27 cellular contexts compared by ENCODE assay signal in genomic region chr3:73683706-73684105, GRCh38. TPM values are rescaled to one million over a fixed set of nuclear protein-coding genes. Genes with fewer than 3 reads are reported as not detected.
"Had no signal": no experiment of that assay in that cellular context is flagged by ENCODE, and none has a peak within 500 bp of the region (broad histone marks: within the 10 kb centered on the region; RNA-seq: fewer than 3 reads in every experiment).

No MANE protein-coding gene starts in this region.

- H3K4me1 ChIP-seq: pancreas, right lobe of liver, suprapubic skin had no signal

- H3K27ac Mint-ChIP-seq: activated B cell treated with CpG ODN at 0.5 μM for 24 hours; activated CD4-positive, alpha-beta memory T cell treated with anti-CD3 and anti-CD28 coated beads for 36 hours; activated naive CD8-positive, alpha-beta T cell treated with anti-CD3 and anti-CD28 coated beads for 36 hours; activated T-helper 1 cell treated with anti-CD3 and anti-CD28 coated beads, Interleukin-12 subunit alpha, Interleukin-12 subunit beta, Interleukin-2, Interleukin-4 antibody, amounts not matched to agents 30 ng/mL and 10 ng/mL and 1 ng/mL, durations not matched to agents 14 hours and 24 hours and 36 hours; stimulated activated naive CD8-positive, alpha-beta T cell treated with anti-CD3 and anti-CD28 coated beads, Interleukin-15, amount 100 ng/mL, for 72 hours; type B pancreatic cell had no signal

- H3K4me3 ChIP-seq: esophagus squamous epithelium, pancreas, right lobe of liver, suprapubic skin had no signal

- H3K36me3 Mint-ChIP-seq: activated CD4-positive, alpha-beta memory T cell treated with anti-CD3 and anti-CD28 coated beads for 36 hours; activated naive CD8-positive, alpha-beta T cell treated with anti-CD3 and anti-CD28 coated beads for 36 hours; naive B cell; type B pancreatic cell had no signal

- H3K9me3 ChIP-seq: esophagus squamous epithelium, neutrophil, pancreas, right lobe of liver, suprapubic skin had no signal

- H3K27ac ChIP-seq: neutrophil, pancreas, right lobe of liver, suprapubic skin had no signal

- H3K4me1 Mint-ChIP-seq: activated B cell treated with CpG ODN at 0.5 μM for 24 hours; activated naive CD8-positive, alpha-beta T cell treated with anti-CD3 and anti-CD28 coated beads for 36 hours; naive B cell; stimulated activated naive CD8-positive, alpha-beta T cell treated with anti-CD3 and anti-CD28 coated beads, Interleukin-15, amount 100 ng/mL, for 72 hours had no signal

- H3K4me3 Mint-ChIP-seq: activated B cell treated with CpG ODN at 0.5 μM for 24 hours; activated CD4-positive, alpha-beta memory T cell treated with anti-CD3 and anti-CD28 coated beads for 36 hours; activated naive CD8-positive, alpha-beta T cell treated with anti-CD3 and anti-CD28 coated beads for 36 hours; activated T-helper 1 cell treated with anti-CD3 and anti-CD28 coated beads, Interleukin-12 subunit alpha, Interleukin-12 subunit beta, Interleukin-2, Interleukin-4 antibody, amounts not matched to agents 30 ng/mL and 10 ng/mL and 1 ng/mL, durations not matched to agents 14 hours and 24 hours and 36 hours; naive B cell; stimulated activated naive CD8-positive, alpha-beta T cell treated with anti-CD3 and anti-CD28 coated beads, Interleukin-15, amount 100 ng/mL, for 72 hours; type B pancreatic cell had no signal

- H3K27me3 ChIP-seq: esophagus squamous epithelium, neutrophil, pancreas, right lobe of liver, suprapubic skin had no signal

- H3K27me3 Mint-ChIP-seq: activated B cell treated with CpG ODN at 0.5 μM for 24 hours; activated CD4-positive, alpha-beta memory T cell treated with anti-CD3 and anti-CD28 coated beads for 36 hours; activated naive CD8-positive, alpha-beta T cell treated with anti-CD3 and anti-CD28 coated beads for 36 hours; naive B cell; stimulated activated naive CD8-positive, alpha-beta T cell treated with anti-CD3 and anti-CD28 coated beads, Interleukin-15, amount 100 ng/mL, for 72 hours; type B pancreatic cell had no signal

- H3K36me3 ChIP-seq: esophagus squamous epithelium, neutrophil, pancreas, right lobe of liver, suprapubic skin had no signal

- DNase-seq: activated B cell treated with CpG ODN at 0.5 μM for 24 hours; activated CD4-positive, alpha-beta memory T cell treated with anti-CD3 and anti-CD28 coated beads for 36 hours; activated CD4-positive, alpha-beta T cell treated with anti-CD3 and anti-CD28 coated beads for 4 hours; activated naive CD8-positive, alpha-beta T cell treated with anti-CD3 and anti-CD28 coated beads for 36 hours; activated T-cell treated with anti-CD3 and anti-CD28 coated beads for 4 hours; amygdala; dermis blood vessel endothelial cell; effector memory CD4-positive, alpha-beta T cell; esophagus squamous epithelium; foreskin fibroblast; glutamatergic neuron; hypothalamus; left ventricle myocardium superior; naive B cell; pancreas; right lobe of liver; small intestine; stimulated activated CD4-positive, alpha-beta T cell treated with anti-CD3 and anti-CD28 coated beads, Interleukin-15, amount 100 ng/mL, for 24 hours; stimulated activated CD4-positive, alpha-beta T cell treated with anti-CD3 and anti-CD28 coated beads, Interleukin-2, amount 100 ng/mL, for 48 hours; stimulated activated naive CD8-positive, alpha-beta T cell treated with anti-CD3 and anti-CD28 coated beads, Interleukin-15, amount 100 ng/mL, for 72 hours; SW 1271 had no signal

- ATAC-seq: left ventricle myocardium superior; pancreas; right lobe of liver; stimulated activated naive CD8-positive, alpha-beta T cell treated with anti-CD3 and anti-CD28 coated beads, Interleukin-15, amount 100 ng/mL, for 72 hours had no signal

- H3K9me3 Mint-ChIP-seq: activated B cell treated with CpG ODN at 0.5 μM for 24 hours; activated CD4-positive, alpha-beta memory T cell treated with anti-CD3 and anti-CD28 coated beads for 36 hours; type B pancreatic cell had no signal

RNA-seq across cellular contexts. Expression of gene PDZRN3, which starts 59.0 kb away (rescaled TPM):
- total RNA-seq: activated B cell treated with CpG ODN at 0.5 μM for 24 hours; activated CD4-positive, alpha-beta memory T cell treated with anti-CD3 and anti-CD28 coated beads for 36 hours; activated naive CD8-positive, alpha-beta T cell treated with anti-CD3 and anti-CD28 coated beads for 36 hours; activated T-helper 1 cell treated with anti-CD3 and anti-CD28 coated beads, Interleukin-12 subunit alpha, Interleukin-12 subunit beta, Interleukin-2, Interleukin-4 antibody, amounts not matched to agents 30 ng/mL and 10 ng/mL and 1 ng/mL, durations not matched to agents 14 hours and 24 hours and 36 hours; pulmonary artery endothelial cell; T-helper 2 cell treated with Interferon-gamma antibody and Interleukin-4, amounts not matched to agents 100 ng/mL and 5 ng/mL, for 36 hours had no signal
